Comparison of ENCODE assay signal across 8 cellular contexts in the genomic region with DNA sequence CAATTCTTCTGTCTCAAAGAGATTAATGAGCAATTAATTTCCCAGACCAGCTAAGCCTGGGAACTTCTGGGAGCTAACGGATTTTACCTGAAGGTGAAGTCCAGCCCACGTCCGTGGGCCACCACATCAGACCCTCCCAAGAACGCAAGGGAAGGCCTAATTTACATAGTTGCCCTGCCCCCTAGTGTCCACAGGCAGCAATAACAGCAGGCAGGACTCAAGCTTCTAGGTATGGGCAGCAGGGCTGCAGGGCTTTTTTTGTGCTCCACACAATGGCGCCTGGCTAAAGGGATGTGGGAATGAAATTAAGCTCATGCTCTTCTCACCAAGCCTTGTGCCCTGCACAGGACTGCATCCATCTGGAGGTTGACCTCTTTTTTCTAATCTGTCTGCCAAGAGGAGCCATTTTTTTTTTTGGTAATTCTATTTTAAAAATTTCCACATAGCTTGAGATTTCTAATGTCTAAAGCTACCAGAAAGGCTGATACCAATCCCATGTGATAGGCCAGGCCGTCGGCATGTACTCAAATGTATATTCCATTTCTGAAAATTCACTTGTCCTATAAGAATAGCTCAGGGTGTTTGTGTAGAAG.
A peak's percentile ranks its signal among the peaks of the same experiment; 100 is the strongest.
DNase-seq lines count a peak whose midpoint lies in the region; ATAC-seq and TF ChIP-seq lines count a peak whose summit lies in the region.

No MANE protein-coding gene starts in this region.

- CTCF ChIA-PET in activated CD4-positive, alpha-beta memory T cell treated with anti-CD3 and anti-CD28 coated beads, Interleukin-2, amount 10 ng/mL, durations not matched to agents 7 days and 5 days (lab: Charles Lee), result interaction anchor here (0.6 to 3.1 kb wide), 26 partner anchors 8 to 553 kb away, joined by 3 to 19 read pairs (median 4); no protein-coding TSS in a partner anchor

- H3K27me3 Mint-ChIP-seq in activated CD4-positive, alpha-beta memory T cell treated with anti-CD3 and anti-CD28 coated beads, Interleukin-2, amount 10 ng/mL, durations not matched to agents 7 days and 5 days, result peaks cover 5% of the 10 kb centered on the region
- no peaks in the 10 kb centered on the region for H3K27me3 Mint-ChIP-seq in endothelial cell (ENCODE audit: unreplicated experiment)

- POLR2A ChIA-PET in activated CD4-positive, alpha-beta memory T cell treated with anti-CD3 and anti-CD28 coated beads, Interleukin-2, amount 10 ng/mL, durations not matched to agents 7 days and 5 days (lab: Charles Lee), result no interaction called here

- no peaks in the 10 kb centered on the region for H3K9me3 Mint-ChIP-seq in activated CD4-positive, alpha-beta memory T cell treated with anti-CD3 and anti-CD28 coated beads, Interleukin-2, amount 10 ng/mL, durations not matched to agents 7 days and 5 days
- H3K9me3 Mint-ChIP-seq in endothelial cell (ENCODE audit: unreplicated experiment), result no peaks in the 10 kb centered on the region

- H3K4me1 Mint-ChIP-seq in activated CD4-positive, alpha-beta memory T cell treated with anti-CD3 and anti-CD28 coated beads, Interleukin-2, amount 10 ng/mL, durations not matched to agents 7 days and 5 days, result no peaks in the 10 kb centered on the region
- H3K4me1 Mint-ChIP-seq in endothelial cell (ENCODE audit: unreplicated experiment), result peaks cover 10% of the 10 kb centered on the region

- peak; percentile 75 for TF ChIP-seq CTCF in endothelial cell (IDR thresholded peaks at IDR 0.05; ENCODE audit: unreplicated experiment)

- ATAC-seq in HG03045 (IDR thresholded peaks at IDR 0.05; ENCODE audit: unreplicated experiment), result peak; percentile 70

- DNase-seq in NK-92 treated with Interleukin-12 subunit alpha and Interleukin-12 subunit beta, amount 100 ng/mL, for 24 hours (lab: John Stamatoyannopoulos, UW), result peak; percentile 9
- DNase-seq in NK-92 (lab: John Stamatoyannopoulos, UW; ENCODE audit: unreplicated experiment) (no peak), NCI-H526 (lab: John Stamatoyannopoulos, UW) (peak; percentile 21 to 58), endothelial cell (ENCODE audit: low spot score) (peak; percentile 60), myocyte (ENCODE audit: low read depth) (peak; percentile 64)
- DNase-seq in activated CD4-positive, alpha-beta memory T cell treated with anti-CD3 and anti-CD28 coated beads, Interleukin-2, amount 10 ng/mL, durations not matched to agents 7 days and 5 days, result peak; percentile 45
- DNase-seq in stimulated activated naive CD4-positive, alpha-beta T cell treated with Interleukin-2 at 50 U/mL for 16 hours (lab: John Stamatoyannopoulos, UW), result peak; percentile 12

- H3K36me3 Mint-ChIP-seq in activated CD4-positive, alpha-beta memory T cell treated with anti-CD3 and anti-CD28 coated beads, Interleukin-2, amount 10 ng/mL, durations not matched to agents 7 days and 5 days (ENCODE audit: low read depth), result no peaks in the 10 kb centered on the region
- H3K36me3 Mint-ChIP-seq in endothelial cell (ENCODE audit: low read depth, unreplicated experiment), result no peaks in the 10 kb centered on the region

- H3K27ac Mint-ChIP-seq in activated CD4-positive, alpha-beta memory T cell treated with anti-CD3 and anti-CD28 coated beads, Interleukin-2, amount 10 ng/mL, durations not matched to agents 7 days and 5 days, result no peak overlapping the region
- H3K27ac Mint-ChIP-seq in endothelial cell (ENCODE audit: unreplicated experiment), result no peak overlapping the region

- no peak overlapping the region for H3K4me3 Mint-ChIP-seq in activated CD4-positive, alpha-beta memory T cell treated with anti-CD3 and anti-CD28 coated beads, Interleukin-2, amount 10 ng/mL, durations not matched to agents 7 days and 5 days
- H3K4me3 Mint-ChIP-seq in endothelial cell (ENCODE audit: unreplicated experiment), result no peak overlapping the region
